ENCODE assay signal across 32 cellular contexts in the genomic region with DNA sequence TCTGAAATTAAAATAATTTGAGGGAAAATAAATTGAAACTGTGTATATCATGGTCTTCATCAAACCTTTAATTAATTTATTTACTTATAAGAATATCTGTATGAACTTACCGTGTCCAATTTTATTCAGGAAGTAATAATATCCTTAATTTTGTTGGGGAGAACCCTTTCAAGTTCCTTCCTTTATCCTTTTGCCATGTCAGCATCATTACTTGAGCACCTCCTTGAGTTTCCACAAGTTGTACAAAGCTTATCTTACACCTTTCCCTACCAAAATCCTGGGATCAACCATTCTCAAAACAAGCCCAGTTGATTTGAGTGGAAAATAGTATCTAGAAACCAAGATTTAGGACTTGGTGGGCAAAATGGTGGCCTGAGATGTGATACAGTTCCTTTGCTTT. TPM values are rescaled to one million over a fixed set of nuclear protein-coding genes. Genes with fewer than 3 reads are reported as not detected.
"Had no signal": no experiment of that assay in that cellular context is flagged by ENCODE, and none has a peak within 500 bp of the region (broad histone marks: within the 10 kb centered on the region; RNA-seq: fewer than 3 reads in every experiment).

No MANE protein-coding gene starts in this region.

- H3K4me2 ChIP-seq: neural progenitor cell, smooth muscle cell had no signal

- H3K27ac ChIP-seq: neural progenitor cell, ovary, parathyroid adenoma, psoas muscle, skin epidermis, spleen, suprapubic skin, testis, tibial artery, transverse colon, upper lobe of right lung, uterus had no signal

- H3K9me3 ChIP-seq: ovary, psoas muscle, testis, transverse colon, upper lobe of right lung, uterus had no signal

- H3K4me1 ChIP-seq: neural progenitor cell, parathyroid adenoma, psoas muscle, spleen, suprapubic skin, testis, tibial artery, transverse colon, upper lobe of right lung, uterus had no signal

- H3K4me3 ChIP-seq: neural progenitor cell, ovary, psoas muscle, skin epidermis, smooth muscle cell, spleen, suprapubic skin, testis, tibial artery, transverse colon, upper lobe of right lung, uterus had no signal

- ATAC-seq: natural killer cell; psoas muscle; right cardiac atrium; sciatic nerve; stimulated activated memory B cell treated with anti-CD40 and anti-IgM and Interleukin-4, amounts not matched to agents 10 μg/mL and 1 μg/mL and 100 μg/mL, for 72 hours; stimulated activated naive CD8-positive, alpha-beta T cell treated with anti-CD3 and anti-CD28 coated beads, Interleukin-15, amount 100 ng/mL, for 72 hours; stimulated activated naive CD8-positive, alpha-beta T cell treated with anti-CD3 and anti-CD28 coated beads, Interleukin-15, Interleukin-2, amounts not matched to agents 100 U/mL and 50 U/mL, for 24 hours; upper lobe of right lung had no signal

- H3K27me3 ChIP-seq: neural progenitor cell, ovary, spleen, suprapubic skin, testis, tibial artery, transverse colon, upper lobe of right lung, uterus had no signal

- H3K9ac ChIP-seq: neural progenitor cell, parathyroid adenoma had no signal

- DNase-seq: natural killer cell; occipital lobe; ovary; posterior cingulate gyrus; psoas muscle; right cardiac atrium; spleen; stimulated activated CD4-positive, alpha-beta T cell treated with anti-CD3 and anti-CD28 coated beads, Interleukin-12 subunit alpha, Interleukin-12 subunit beta, amount 100 ng/mL, for 4 hours; stimulated activated CD4-positive, alpha-beta T cell treated with anti-CD3 and anti-CD28 coated beads, Interleukin-1b, Interleukin-23, amount 100 ng/mL, for 48 hours; stimulated activated CD4-positive, alpha-beta T cell treated with anti-CD3 and anti-CD28 coated beads, Interleukin-4, amount 100 ng/mL, for 1 hour; stimulated activated CD4-positive, alpha-beta T cell treated with anti-CD3 and anti-CD28 coated beads, Interleukin-4, amount 100 ng/mL, for 4 hours; stimulated activated CD8-positive, alpha-beta memory T cell treated with anti-CD3 and anti-CD28 coated beads, Interleukin-4, amount 100 ng/mL, for 48 hours; stimulated activated naive CD4-positive, alpha-beta T cell; stimulated activated naive CD8-positive, alpha-beta T cell treated with anti-CD3 and anti-CD28 coated beads, Interleukin-15, amount 100 ng/mL, for 72 hours; stimulated activated naive CD8-positive, alpha-beta T cell treated with anti-CD3 and anti-CD28 coated beads, Interleukin-15, Interleukin-2, amounts not matched to agents 100 U/mL and 50 U/mL, for 24 hours; substantia nigra; testis; tibial artery; transverse colon; upper lobe of right lung; uterus had no signal

- H2AFZ ChIP-seq: neural progenitor cell, parathyroid adenoma had no signal

- H3K79me2 ChIP-seq: parathyroid adenoma had no signal

- H3K36me3 ChIP-seq: neural progenitor cell, ovary, spleen, suprapubic skin, tibial artery, transverse colon, upper lobe of right lung, uterus had no signal

RNA-seq across cellular contexts. Expression of a gene that starts 37.3 kb away (rescaled TPM):
- total RNA-seq: occipital lobe, osteoblast, progenitor cell of endocrine pancreas, psoas muscle, suprapubic skin, upper lobe of right lung, uterus had no signal
- polyA plus RNA-seq: neural cell, ovary, psoas muscle, right cardiac atrium, smooth muscle cell, spleen, urinary bladder had no signal
